1 cellular context compared by ENCODE assay signal in the genomic region with DNA sequence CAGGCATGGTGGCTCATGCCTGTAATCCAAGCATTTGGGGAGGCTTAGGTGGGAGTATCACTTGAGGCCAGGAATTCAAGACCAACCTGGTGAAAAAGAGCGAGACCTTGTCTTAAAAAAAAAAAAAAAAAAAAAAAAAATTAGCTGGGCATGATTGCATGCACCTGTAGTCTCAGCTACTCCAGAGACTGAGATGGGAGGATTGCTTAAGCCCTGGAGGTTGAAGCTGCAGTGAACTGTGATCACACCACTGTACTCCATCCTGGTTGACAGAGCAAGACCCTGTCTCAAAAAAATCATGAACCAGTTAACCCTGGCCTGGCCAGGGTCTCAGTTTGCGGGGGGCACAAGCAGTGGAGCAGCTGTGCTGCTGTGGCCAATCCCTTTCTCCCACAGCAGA.
A peak's percentile ranks its signal among the peaks of the same experiment; 100 is the strongest.
TF ChIP-seq lines count a peak whose summit lies in the region.

No MANE protein-coding gene starts in this region.

TF ChIP-seq in K562, 482 proteins besides CTCF, POLR2A, EP300 and RAD21:
- TF ChIP-seq ZNF384 (IDR thresholded peaks at IDR 0.05; ENCODE audit: low read depth, low read length) (peak; percentile 50; the same call in 1 of the 2 replicates), TBL1XR1 (IDR thresholded peaks at IDR 0.05; ENCODE audit: low read length in 2 of 2) (no peak), KLF6 (CRISPR knock-in tag; IDR thresholded peaks at IDR 0.05; ENCODE audit: borderline replicate concordance) (no peak), HNRNPL (IDR thresholded peaks at IDR 0.05; ENCODE audit: low read depth, low read length) (no peak)
- TF ChIP-seq, protein P1, sequence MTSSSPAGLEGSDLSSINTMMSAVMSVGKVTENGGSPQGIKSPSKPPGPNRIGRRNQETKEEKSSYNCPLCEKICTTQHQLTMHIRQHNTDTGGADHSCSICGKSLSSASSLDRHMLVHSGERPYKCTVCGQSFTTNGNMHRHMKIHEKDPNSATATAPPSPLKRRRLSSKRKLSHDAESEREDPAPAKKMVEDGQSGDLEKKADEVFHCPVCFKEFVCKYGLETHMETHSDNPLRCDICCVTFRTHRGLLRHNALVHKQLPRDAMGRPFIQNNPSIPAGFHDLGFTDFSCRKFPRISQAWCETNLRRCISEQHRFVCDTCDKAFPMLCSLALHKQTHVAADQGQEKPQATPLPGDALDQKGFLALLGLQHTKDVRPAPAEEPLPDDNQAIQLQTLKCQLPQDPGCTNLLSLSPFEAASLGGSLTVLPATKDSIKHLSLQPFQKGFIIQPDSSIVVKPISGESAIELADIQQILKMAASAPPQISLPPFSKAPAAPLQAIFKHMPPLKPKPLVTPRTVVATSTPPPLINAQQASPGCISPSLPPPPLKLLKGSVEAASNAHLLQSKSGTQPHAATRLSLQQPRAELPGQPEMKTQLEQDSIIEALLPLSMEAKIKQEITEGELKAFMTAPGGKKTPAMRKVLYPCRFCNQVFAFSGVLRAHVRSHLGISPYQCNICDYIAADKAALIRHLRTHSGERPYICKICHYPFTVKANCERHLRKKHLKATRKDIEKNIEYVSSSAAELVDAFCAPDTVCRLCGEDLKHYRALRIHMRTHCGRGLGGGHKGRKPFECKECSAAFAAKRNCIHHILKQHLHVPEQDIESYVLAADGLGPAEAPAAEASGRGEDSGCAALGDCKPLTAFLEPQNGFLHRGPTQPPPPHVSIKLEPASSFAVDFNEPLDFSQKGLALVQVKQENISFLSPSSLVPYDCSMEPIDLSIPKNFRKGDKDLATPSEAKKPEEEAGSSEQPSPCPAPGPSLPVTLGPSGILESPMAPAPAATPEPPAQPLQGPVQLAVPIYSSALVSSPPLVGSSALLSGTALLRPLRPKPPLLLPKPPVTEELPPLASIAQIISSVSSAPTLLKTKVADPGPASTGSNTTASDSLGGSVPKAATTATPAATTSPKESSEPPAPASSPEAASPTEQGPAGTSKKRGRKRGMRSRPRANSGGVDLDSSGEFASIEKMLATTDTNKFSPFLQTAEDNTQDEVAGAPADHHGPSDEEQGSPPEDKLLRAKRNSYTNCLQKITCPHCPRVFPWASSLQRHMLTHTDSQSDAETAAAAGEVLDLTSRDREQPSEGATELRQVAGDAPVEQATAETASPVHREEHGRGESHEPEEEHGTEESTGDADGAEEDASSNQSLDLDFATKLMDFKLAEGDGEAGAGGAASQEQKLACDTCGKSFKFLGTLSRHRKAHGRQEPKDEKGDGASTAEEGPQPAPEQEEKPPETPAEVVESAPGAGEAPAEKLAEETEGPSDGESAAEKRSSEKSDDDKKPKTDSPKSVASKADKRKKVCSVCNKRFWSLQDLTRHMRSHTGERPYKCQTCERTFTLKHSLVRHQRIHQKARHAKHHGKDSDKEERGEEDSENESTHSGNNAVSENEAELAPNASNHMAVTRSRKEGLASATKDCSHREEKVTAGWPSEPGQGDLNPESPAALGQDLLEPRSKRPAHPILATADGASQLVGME (CRISPR knock-in tag; IDR thresholded peaks at IDR 0.05) = no peak
- TF ChIP-seq, protein P2, sequence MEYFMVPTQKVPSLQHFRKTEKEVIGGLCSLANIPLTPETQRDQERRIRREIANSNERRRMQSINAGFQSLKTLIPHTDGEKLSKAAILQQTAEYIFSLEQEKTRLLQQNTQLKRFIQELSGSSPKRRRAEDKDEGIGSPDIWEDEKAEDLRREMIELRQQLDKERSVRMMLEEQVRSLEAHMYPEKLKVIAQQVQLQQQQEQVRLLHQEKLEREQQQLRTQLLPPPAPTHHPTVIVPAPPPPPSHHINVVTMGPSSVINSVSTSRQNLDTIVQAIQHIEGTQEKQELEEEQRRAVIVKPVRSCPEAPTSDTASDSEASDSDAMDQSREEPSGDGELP (CRISPR knock-in tag; IDR thresholded peaks at IDR 0.05; ENCODE audit: borderline replicate concordance) = 0 out of 2 replicates have a peak, but pooled peaks have one; percentile 15
